Comparison of ENCODE assay signal across 8 cellular contexts in the genomic region with DNA sequence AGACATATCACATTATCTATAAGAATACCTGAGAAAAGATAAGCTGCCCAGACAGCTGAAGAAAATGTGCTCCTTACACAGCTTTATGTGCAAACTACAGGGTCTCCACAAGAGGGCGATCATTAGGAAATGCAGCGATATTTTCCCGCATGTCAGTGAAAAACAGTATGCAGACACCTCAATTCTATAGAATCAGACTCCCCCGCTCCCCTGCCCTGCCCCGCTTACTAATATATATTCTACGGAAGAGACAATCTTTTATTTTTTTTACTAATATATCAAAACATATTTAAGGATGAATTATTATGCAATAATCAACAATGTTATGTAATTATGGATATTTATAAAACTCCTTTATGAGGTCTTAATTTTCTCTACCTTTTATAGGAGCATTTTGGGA.
DNase-seq lines count a peak whose midpoint lies in the region; ATAC-seq and TF ChIP-seq lines count a peak whose summit lies in the region.

No MANE protein-coding gene starts in this region.

- no peak overlapping the region for H3K4me3 ChIP-seq in BE2C (ENCODE audit: low read depth, low read length)
- peak overlapping the region; percentile 8; the same call in 1 of the 2 replicates for H3K4me3 ChIP-seq in WERI-Rb-1 (ENCODE audit: low read depth, low read length)
- no peak overlapping the region for H3K4me3 ChIP-seq in psoas muscle

- ATAC-seq in GM18508 (IDR thresholded peaks at IDR 0.05; ENCODE audit: insufficient read depth, unreplicated experiment) (peak; percentile 84), HG02938 (IDR thresholded peaks at IDR 0.05; ENCODE audit: unreplicated experiment) (peak; percentile 91), psoas muscle (peak in 3 of 4 donors; percentile 53 to 68 (median 57))

- H3K4me1 ChIP-seq in BE2C: no peaks in the 10 kb centered on the region; the same call in 1 of the 2 replicates
- H3K4me1 ChIP-seq in psoas muscle: no peaks in the 10 kb centered on the region

- DNase-seq in BE2C (peak; percentile 62), NCI-H1694 treated with DMSO at 0.1 percent for 48 hours (lab: John Stamatoyannopoulos, UW) (peak; percentile 8), WERI-Rb-1 (peak; percentile 73), foreskin melanocyte (peak; percentile 32), psoas muscle (peak in 1 of 2 donors; percentile 9), DMS153 (lab: John Stamatoyannopoulos, UW) (no peak)

- TF ChIP-seq CTCF in BE2C (IDR thresholded peaks at IDR 0.05; ENCODE audit: low read depth, low read length) (peak; percentile 87), WERI-Rb-1 (IDR thresholded peaks at IDR 0.05; ENCODE audit: low read depth, low read length) (peak; percentile 65), psoas muscle (IDR thresholded peaks at IDR 0.05) (peak; percentile 67)

- intact Hi-C loops in psoas muscle (cut with DNase I): loop anchor here (10.0 kb wide), 2 partner anchors 278 to 408 kb away; no protein-coding TSS in a partner anchor

- 8 to 12% (median 9%) methylated on average over 6 of the region's 6 CpGs for WGBS in psoas muscle, 3 donors

- H3K27ac ChIP-seq in WERI-Rb-1 (no peak overlapping the region), psoas muscle (no peak overlapping the region)

- H3K9me3 ChIP-seq in BE2C (no peaks in the 10 kb centered on the region), WERI-Rb-1 (ENCODE audit: severe bottlenecking) (no peaks in the 10 kb centered on the region), psoas muscle (no peaks in the 10 kb centered on the region)

- no peaks in the 10 kb centered on the region for H3K36me3 ChIP-seq in BE2C
- H3K36me3 ChIP-seq in WERI-Rb-1: no peaks in the 10 kb centered on the region
- no peaks in the 10 kb centered on the region for H3K36me3 ChIP-seq in psoas muscle (ENCODE audit: insufficient read depth in 1 of 2, low read depth in 1 of 2)

- H3K27me3 ChIP-seq in BE2C (no peaks in the 10 kb centered on the region), WERI-Rb-1 (ENCODE audit: insufficient read depth, low read depth, severe bottlenecking) (no peaks in the 10 kb centered on the region), psoas muscle (ENCODE audit: insufficient read depth in 3 of 3, low read length in 2 of 3) (no peaks in the 10 kb centered on the region)
